8 cellular contexts compared by ENCODE assay signal in genomic region chr3:128726691-128727031, GRCh38. TPM values are rescaled to one million over a fixed set of nuclear protein-coding genes. Genes with fewer than 3 reads are reported as not detected.
DNase-seq lines count a peak whose midpoint lies in the region; ATAC-seq, FAIRE-seq and TF ChIP-seq lines count a peak whose summit lies in the region.

No MANE protein-coding gene starts in this region.

- peak; percentile 4 for ATAC-seq in HG03571 (IDR thresholded peaks at IDR 0.05; ENCODE audit: unreplicated experiment)
- ATAC-seq in central memory CD8-positive, alpha-beta T cell (replicated peaks; ENCODE audit: extremely low read depth, poor library complexity, severe bottlenecking): peak; percentile 25

- DNase-seq in DMS 273 (lab: John Stamatoyannopoulos, UW; ENCODE audit: unreplicated experiment) (peak; percentile 70), DMS 273 treated with DMSO at 0.1 percent for 48 hours (lab: John Stamatoyannopoulos, UW) (no peak), keratinocyte (ENCODE audit: low read depth, low spot score) (peak; percentile 63), spleen (peak; percentile 87), H54 (ENCODE audit: insufficient read length, low spot score) (no peak)
- peak; percentile 17 for DNase-seq in activated CD4-positive, CD25-positive, alpha-beta regulatory T cell treated with anti-CD3 and anti-CD28 coated beads, Interleukin-2, amount 50 U/mL, for 16 hours (ENCODE audit: low read depth, low spot score)
- DNase-seq in central memory CD8-positive, alpha-beta T cell (ENCODE audit: low spot score in 2 of 2): no peak

- H3K9ac ChIP-seq in keratinocyte (ENCODE audit: control insufficient read depth, extremely low read depth, insufficient read depth, low read length): peak overlapping the region; percentile 99

- FAIRE-seq in keratinocyte (lab: Jason Lieb, UNC) (peak; percentile 26), H54 (lab: Jason Lieb, UNC) (no peak)

- dilution Hi-C loops in keratinocyte (cut with MboI; ENCODE audit: extremely low pct_ligation_motif_present, low sequenced_read_pairs): no loop called here

- TF ChIP-seq POLR2A in spleen (IDR thresholded peaks at IDR 0.05) (no peak), H54 (IDR thresholded peaks at IDR 0.05; ENCODE audit: low read depth, low read length) (no peak)

- peaks cover 14% of the 10 kb centered on the region for H3K36me3 Mint-ChIP-seq in central memory CD8-positive, alpha-beta T cell (ENCODE audit: insufficient read depth)

- H3K9me3 Mint-ChIP-seq in central memory CD8-positive, alpha-beta T cell: no peaks in the 10 kb centered on the region

- peak overlapping the region; percentile 97 for H3K27ac ChIP-seq in keratinocyte (ENCODE audit: control insufficient read depth, insufficient read depth, low read length)
- H3K27ac ChIP-seq in spleen: peak overlapping the region; percentile 90 to 98 (median 96)

- no peaks in the 10 kb centered on the region for H3K9me3 ChIP-seq in keratinocyte (ENCODE audit: control insufficient read depth, low read depth, low read length)
- no peaks in the 10 kb centered on the region for H3K9me3 ChIP-seq in spleen

- H3K36me3 ChIP-seq in keratinocyte (ENCODE audit: control insufficient read depth in 2 of 2, extremely low read depth in 1 of 2, insufficient read depth in 2 of 2, low read length in 2 of 2) (no peaks in the 10 kb centered on the region), spleen (no peaks in the 10 kb centered on the region)

- H3K4me2 ChIP-seq in keratinocyte (ENCODE audit: control insufficient read depth, extremely low read depth, insufficient read depth, low read depth, low read length): peak overlapping the region; percentile 96

- no peak overlapping the region for H2AFZ ChIP-seq in keratinocyte (ENCODE audit: control insufficient read depth, low read length)

- peaks cover 56% of the 10 kb centered on the region for H3K79me2 ChIP-seq in keratinocyte (ENCODE audit: control insufficient read depth, insufficient read depth, low read length)

- H3K27me3 Mint-ChIP-seq in central memory CD8-positive, alpha-beta T cell: peaks cover 2% of the 10 kb centered on the region

- H3K4me1 ChIP-seq in keratinocyte (ENCODE audit: control insufficient read depth, extremely low read depth, insufficient read depth, low read length) (peaks cover 19% of the 10 kb centered on the region), spleen (peaks cover 41 to 58% (median 56%) of the 10 kb centered on the region in 6 donors)

- peak overlapping the region; percentile 92 for H3K4me3 Mint-ChIP-seq in central memory CD8-positive, alpha-beta T cell

- 0 to 1% (median 0%) methylated on average over 21 to 24 of the region's 24 CpGs for WGBS in spleen, 5 donors

- TF ChIP-seq CTCF in keratinocyte (optimal IDR thresholded peaks at IDR 0.05 in 1 of 3, IDR thresholded peaks at IDR 0.05 in 1 of 3, conservative IDR thresholded peaks at IDR 0.05 in 1 of 3; ENCODE audit: extremely low read depth in 1 of 3, insufficient read depth in 2 of 3, low read length in 3 of 3): no peak
- TF ChIP-seq CTCF in spleen (IDR thresholded peaks at IDR 0.05 in 8 of 11, conservative IDR thresholded peaks at IDR 0.05 in 3 of 11): no peak

- H3K9me1 ChIP-seq in keratinocyte (ENCODE audit: control insufficient read depth, extremely low read depth, insufficient read depth, low read length): peaks cover 5% of the 10 kb centered on the region

- peak overlapping the region; percentile 92 for H3K27ac Mint-ChIP-seq in central memory CD8-positive, alpha-beta T cell (ENCODE audit: low read depth)

- H3K4me1 Mint-ChIP-seq in central memory CD8-positive, alpha-beta T cell: peaks cover 60% of the 10 kb centered on the region

- peaks cover 31% of the 10 kb centered on the region for H4K20me1 ChIP-seq in keratinocyte (ENCODE audit: control insufficient read depth, extremely low read depth, insufficient read depth, low read length)

- H3K4me3 ChIP-seq in keratinocyte (ENCODE audit: control insufficient read depth in 2 of 3, extremely low read depth in 1 of 3, insufficient read depth in 2 of 3, low read depth in 1 of 3, low read length in 3 of 3): peak overlapping the region; percentile 85 to 99 (median 93)
- peak overlapping the region; percentile 79 to 98 (median 90) for H3K4me3 ChIP-seq in spleen

- intact Hi-C loops in spleen (cut with DNase I; ENCODE audit: low total_unique reads): no loop called here

- H3K27me3 ChIP-seq in keratinocyte (ENCODE audit: control insufficient read depth, extremely low read depth, insufficient read depth, low read length) (no peaks in the 10 kb centered on the region), spleen (replicated peaks in 1 of 7) (no peaks in the 10 kb centered on the region)

RNA-seq across cellular contexts. Expression of gene RAB7A, which starts 0.7 kb away (rescaled TPM):
- polyA plus RNA-seq in keratinocyte: 358 to 416 TPM (median 364 TPM) in 3 replicates
- polyA plus RNA-seq in keratinocyte (2011; ENCODE audit: low read depth): 1,127 TPM
- 365 and 582 TPM in 2 replicates for polyA plus RNA-seq in keratinocyte (2011; cell fraction: cytosol; rRNA removed)
- 384 and 396 TPM in 2 replicates for polyA plus RNA-seq in keratinocyte (2011; cell fraction: nucleus; rRNA removed)
- 255 and 352 TPM in 2 replicates for polyA plus RNA-seq in keratinocyte (2012; ENCODE audit: low replicate concordance)
- polyA minus RNA-seq in keratinocyte: 220 to 415 TPM (median 235 TPM) in 3 replicates
- 156 TPM for polyA minus RNA-seq in keratinocyte (2011; cell fraction: cytosol; rRNA and poly(A)+ RNA removed)
- 87.3 and 180 TPM in 2 replicates for polyA minus RNA-seq in keratinocyte (2011; cell fraction: nucleus; rRNA and poly(A)+ RNA removed)
- 100 to 1,000 TPM; 133 to 227 (median 199) TPM for total RNA-seq in spleen
- polyA plus RNA-seq in spleen: 100 to 1,000 TPM in 2 of 3 donors, 10 to 100 TPM in 1; 82.3 to 150 (median 114) TPM

Comparison
In these comparisons a context has a peak if more than half of its experiments do, and no peak if none do; other contexts are left out.
1. DNase-seq: peak in DMS 273 (single experiment), activated CD4-positive, CD25-positive, alpha-beta regulatory T cell treated with anti-CD3 and anti-CD28 coated beads, Interleukin-2, amount 50 U/mL, for 16 hours (single experiment), keratinocyte (single experiment) and spleen (single experiment); none in DMS 273 treated with DMSO at 0.1 percent for 48 hours (single experiment), central memory CD8-positive, alpha-beta T cell (0 of 2) and H54 (single experiment).